8 cellular contexts compared by ENCODE assay signal in genomic region chr6:29011276-29011734, GRCh38. TPM values are rescaled to one million over a fixed set of nuclear protein-coding genes. Genes with fewer than 3 reads are reported as not detected.
A peak's percentile ranks its signal among the peaks of the same experiment; 100 is the strongest.
DNase-seq lines count a peak whose midpoint lies in the region; ATAC-seq and TF ChIP-seq lines count a peak whose summit lies in the region.

No MANE protein-coding gene starts in this region.

- peaks cover 12% of the 10 kb centered on the region for H3K4me1 Mint-ChIP-seq in activated CD4-positive, alpha-beta T cell treated with anti-CD3 and anti-CD28 coated beads for 36 hours

- peak overlapping the region; percentile 1 for H3K27ac Mint-ChIP-seq in activated CD4-positive, alpha-beta T cell treated with anti-CD3 and anti-CD28 coated beads for 36 hours

- TF ChIP-seq EP300 in stomach (IDR thresholded peaks at IDR 0.05) = no peak

- peak overlapping the region; percentile 50 for H3K4me2 ChIP-seq in DOHH2 (ENCODE audit: low read length)

- H4K20me1 ChIP-seq in DOHH2 (ENCODE audit: control insufficient read depth, insufficient read depth, low read depth, low read length) = no peaks in the 10 kb centered on the region

- H3K9me3 ChIP-seq in DOHH2 (ENCODE audit: control insufficient read depth, insufficient read depth, low read length) (no peaks in the 10 kb centered on the region; the same call in 1 of the 2 replicates), ectodermal cell (ENCODE audit: control insufficient read depth, low read length) (no peaks in the 10 kb centered on the region), stomach (peaks cover 0 to 12% (median 5%) of the 10 kb centered on the region in 4 donors)

- DNase-seq in NCI-H1092 treated with DMSO at 0.1 percent for 48 hours (lab: John Stamatoyannopoulos, UW) (peak; percentile 29), medulla oblongata (ENCODE audit: extremely low spot score) (peak; percentile 48), stomach (no peak), mesenteric fat pad (ENCODE audit: low spot score) (no peak)
- peak; percentile 67 for DNase-seq in activated CD4-positive, alpha-beta T cell treated with anti-CD3 and anti-CD28 coated beads for 36 hours

- H3K4me1 ChIP-seq in DOHH2 (ENCODE audit: control insufficient read depth, low read length) = peaks cover under 1% of the 10 kb centered on the region
- no peaks in the 10 kb centered on the region for H3K4me1 ChIP-seq in ectodermal cell (ENCODE audit: control insufficient read depth, insufficient read depth, low read length)
- peaks cover 0 to 21% (median 11%) of the 10 kb centered on the region in 4 donors for H3K4me1 ChIP-seq in stomach

- peak overlapping the region; percentile 71 for H3K4me3 Mint-ChIP-seq in activated CD4-positive, alpha-beta T cell treated with anti-CD3 and anti-CD28 coated beads for 36 hours

- POLR2A ChIA-PET in activated CD4-positive, alpha-beta T cell treated with anti-CD3 and anti-CD28 coated beads for 36 hours (lab: Charles Lee) = interaction anchor here (0.6 to 1.0 kb wide), 2 partner anchors 870 to 1145 kb away, joined by 3 read pairs; no protein-coding TSS in a partner anchor

- H3K4me3 ChIP-seq in DOHH2 (ENCODE audit: low read length) = peak overlapping the region; percentile 48
- H3K4me3 ChIP-seq in ectodermal cell (ENCODE audit: insufficient read depth, low read depth, low read length) = peak overlapping the region; percentile 47
- peak overlapping the region; percentile 40 to 49 (median 45) for H3K4me3 ChIP-seq in stomach

- CTCF ChIA-PET in activated CD4-positive, alpha-beta T cell treated with anti-CD3 and anti-CD28 coated beads for 36 hours (lab: Charles Lee) = interaction anchor here (1.1 to 1.4 kb wide), 3 partner anchors 10 to 30 kb away, joined by 3 to 4 read pairs (median 4); no protein-coding TSS in a partner anchor

- peaks cover 3% of the 10 kb centered on the region for H3K36me3 Mint-ChIP-seq in activated CD4-positive, alpha-beta T cell treated with anti-CD3 and anti-CD28 coated beads for 36 hours (ENCODE audit: low read depth)

- H3K27me3 Mint-ChIP-seq in activated CD4-positive, alpha-beta T cell treated with anti-CD3 and anti-CD28 coated beads for 36 hours = peaks cover 18% of the 10 kb centered on the region

- H3K9me2 ChIP-seq in DOHH2 (replicated peaks; ENCODE audit: control insufficient read depth, low read length) = no peaks in the 10 kb centered on the region

- no peaks in the 10 kb centered on the region for H3K36me3 ChIP-seq in DOHH2 (ENCODE audit: control insufficient read depth, low read length)
- no peaks in the 10 kb centered on the region for H3K36me3 ChIP-seq in ectodermal cell (ENCODE audit: control insufficient read depth, insufficient read depth, low read length)
- H3K36me3 ChIP-seq in stomach = no peaks in the 10 kb centered on the region

- no peaks in the 10 kb centered on the region for H3K9me3 Mint-ChIP-seq in activated CD4-positive, alpha-beta T cell treated with anti-CD3 and anti-CD28 coated beads for 36 hours (ENCODE audit: low read depth)

- H3K27ac ChIP-seq in DOHH2 (ENCODE audit: low read depth, low read length) = no peak overlapping the region
- H3K27ac ChIP-seq in ectodermal cell (ENCODE audit: insufficient read depth, low read depth, low read length, poor library complexity, severe bottlenecking) = no peak overlapping the region
- peak overlapping the region in 1 of 5 donors; percentile 65 for H3K27ac ChIP-seq in stomach

- intact Hi-C loops in activated CD4-positive, alpha-beta T cell treated with anti-CD3 and anti-CD28 coated beads for 36 hours (cut with DNase I, micrococcal nuclease) = no loop called here
- intact Hi-C loops in stomach (cut with DNase I; ENCODE audit: low total_unique reads) = loop anchor here (5.0 to 10.0 kb wide), 2 partner anchors 177 to 324 kb away; no protein-coding TSS in a partner anchor

- TF ChIP-seq CTCF in DOHH2 (IDR thresholded peaks at IDR 0.05; ENCODE audit: low read depth, low read length, poor library complexity, severe bottlenecking) = no peak
- no peak for TF ChIP-seq CTCF in stomach (IDR thresholded peaks at IDR 0.05)

- H3K79me2 ChIP-seq in DOHH2 (ENCODE audit: control insufficient read depth, low read length) = no peaks in the 10 kb centered on the region

- no peaks in the 10 kb centered on the region for H3F3A ChIP-seq in DOHH2 (ENCODE audit: control insufficient read depth, insufficient read depth)

- TF ChIP-seq POLR2A in stomach (IDR thresholded peaks at IDR 0.05) = no peak

- peak; percentile 47 for ATAC-seq in activated CD4-positive, alpha-beta T cell treated with anti-CD3 and anti-CD28 coated beads for 36 hours
- no peak for ATAC-seq in HG03097 (IDR thresholded peaks at IDR 0.05; ENCODE audit: low FRiP score, unreplicated experiment)

- H3K27me3 ChIP-seq in DOHH2 (ENCODE audit: control insufficient read depth, low read length) (peaks cover 27% of the 10 kb centered on the region), ectodermal cell (ENCODE audit: control insufficient read depth, insufficient read depth, low read length, poor library complexity, severe bottlenecking) (peaks cover 66% of the 10 kb centered on the region), stomach (peaks cover 5 to 50% (median 25%) of the 10 kb centered on the region in 3 donors)

- 1% methylated on average over 30 of the region's 30 CpGs for WGBS in ectodermal cell, 2 experiments
- WGBS in stomach, 5 donors = 0 to 2% (median 1%) methylated on average over 28 to 30 of the region's 30 CpGs

RNA-seq across cellular contexts. Expression of gene ZNF311, which starts 6.2 kb away (rescaled TPM):
- total RNA-seq in activated CD4-positive, alpha-beta T cell treated with anti-CD3 and anti-CD28 coated beads for 36 hours = 1 to 10 TPM in 1 of 2 experiments, under 1 TPM in 1; 0.98 to 1.0 TPM
- polyA plus RNA-seq in ectodermal cell (2013, experiment 1 of 4) = 1.0 TPM
- 1.5 TPM for polyA plus RNA-seq in ectodermal cell (2013, experiment 2 of 4)
- polyA plus RNA-seq in ectodermal cell (2013, experiment 3 of 4) = 0.48 TPM
- polyA plus RNA-seq in ectodermal cell (2013, experiment 4 of 4) = 0.77 TPM
- total RNA-seq in stomach = 1 to 10 TPM in 2 of 5 donors, under 1 TPM in 2, not detected in 1; 0.72 to 6.7 (median 1.5) TPM
- polyA plus RNA-seq in stomach = 1 to 10 TPM in 1 of 3 donors, under 1 TPM in 2; 0.50 to 1.2 (median 0.61) TPM
- total RNA-seq in mesenteric fat pad = 0.64 TPM

RNA-seq across cellular contexts. Expression of gene OR2W1, which starts 33.7 kb away (rescaled TPM):
- not detected for total RNA-seq in activated CD4-positive, alpha-beta T cell treated with anti-CD3 and anti-CD28 coated beads for 36 hours
- not detected for polyA plus RNA-seq in ectodermal cell (2013, experiment 1 of 4)
- not detected for polyA plus RNA-seq in ectodermal cell (2013, experiment 2 of 4)
- polyA plus RNA-seq in ectodermal cell (2013, experiment 3 of 4) = not detected
- not detected for polyA plus RNA-seq in ectodermal cell (2013, experiment 4 of 4)
- total RNA-seq in stomach (not detected), mesenteric fat pad (not detected)
- not detected for polyA plus RNA-seq in stomach

Comparison
In these comparisons a context has a peak if more than half of its experiments do, and no peak if none do; other contexts are left out.
1. DNase-seq: peak in NCI-H1092 treated with DMSO at 0.1 percent for 48 hours (single experiment), activated CD4-positive, alpha-beta T cell treated with anti-CD3 and anti-CD28 coated beads for 36 hours (single experiment) and medulla oblongata (single experiment); none in stomach (single experiment) and mesenteric fat pad (single experiment).
2. Peak in every context shown above with its lines, with median percentiles within 50 percentile points of each other: H3K4me3 ChIP-seq.